18 cellular contexts compared by ENCODE assay signal in genomic region chrX:45497290-45497689, GRCh38.
DNase-seq lines count a peak whose midpoint lies in the region; ATAC-seq, FAIRE-seq and TF ChIP-seq lines count a peak whose summit lies in the region.
"Had no signal": no experiment of that assay in that cellular context is flagged by ENCODE, and none has a peak within 500 bp of the region (broad histone marks: within the 10 kb centered on the region; RNA-seq: fewer than 3 reads in every experiment).

No MANE protein-coding gene starts in this region.

- CTCF ChIA-PET in mammary epithelial cell (lab: Charles Lee; ENCODE audit: low non-redundant PET) = no interaction called here

- H3K4me1 ChIP-seq in mammary epithelial cell (ENCODE audit: insufficient read depth, low read length) (peaks cover 7% of the 10 kb centered on the region), keratinocyte (ENCODE audit: control insufficient read depth, extremely low read depth, insufficient read depth, low read length) (no peaks in the 10 kb centered on the region)

- 87% methylated on average over 3 of the region's 3 CpGs for WGBS in mammary epithelial cell (ENCODE audit: low coverage, missing lambda C conversion rate)

- H3K27ac ChIP-seq in mammary epithelial cell (ENCODE audit: insufficient read depth, low read depth, low read length) (no peak overlapping the region), keratinocyte (ENCODE audit: control insufficient read depth, insufficient read depth, low read length) (no peak overlapping the region)
- H3K27ac ChIP-seq: KMS-11 had no signal

- H3K4me3 Mint-ChIP-seq in activated T-cell treated with anti-CD3 and anti-CD28 coated beads, Interleukin-2, amount 50 U/mL, for 4 hours = no peak overlapping the region
- H3K4me3 Mint-ChIP-seq: CD4-positive, alpha-beta T cell; GM23338 had no signal

- H2AFZ ChIP-seq in mammary epithelial cell (ENCODE audit: low read depth, low read length) (peak overlapping the region; percentile 37), keratinocyte (ENCODE audit: control insufficient read depth, low read length) (no peak overlapping the region)
- H2AFZ ChIP-seq: GM23338 had no signal

- dilution Hi-C loops in mammary epithelial cell (cut with HindIII; ENCODE audit: low sequenced_read_pairs) = loop anchor here (25.0 kb wide), 1 partner anchor 265 kb away; no protein-coding TSS in a partner anchor
- dilution Hi-C loops in keratinocyte (cut with MboI; ENCODE audit: extremely low pct_ligation_motif_present, low sequenced_read_pairs) = no loop called here

- H3K27me3 Mint-ChIP-seq in activated T-cell treated with anti-CD3 and anti-CD28 coated beads, Interleukin-2, amount 50 U/mL, for 4 hours (ENCODE audit: low read depth) = peaks cover 8% of the 10 kb centered on the region

- H3K9me3 Mint-ChIP-seq in activated T-cell treated with anti-CD3 and anti-CD28 coated beads, Interleukin-2, amount 50 U/mL, for 4 hours = peaks cover 16% of the 10 kb centered on the region

- peak; percentile 20 for FAIRE-seq in keratinocyte (lab: Jason Lieb, UNC)

- H3K4me3 ChIP-seq in mammary epithelial cell (replicated peaks in 1 of 3; ENCODE audit: insufficient read depth in 1 of 3, low read depth in 2 of 3, low read length in 3 of 3) (no peak overlapping the region), keratinocyte (ENCODE audit: control insufficient read depth in 2 of 3, extremely low read depth in 1 of 3, insufficient read depth in 2 of 3, low read depth in 1 of 3, low read length in 3 of 3) (no peak overlapping the region)
- H3K4me3 ChIP-seq: GM23338 had no signal

- intact Hi-C loops in mammary epithelial cell (cut with micrococcal nuclease) = no loop called here

- H3K36me3 ChIP-seq in mammary epithelial cell (ENCODE audit: insufficient read depth, low read length) = no peaks in the 10 kb centered on the region
- no peaks in the 10 kb centered on the region for H3K36me3 ChIP-seq in keratinocyte (ENCODE audit: control insufficient read depth in 2 of 2, extremely low read depth in 1 of 2, insufficient read depth in 2 of 2, low read length in 2 of 2)

- H3K9me3 ChIP-seq in mammary epithelial cell (replicated peaks; ENCODE audit: insufficient read depth, low read length) = peaks cover 6% of the 10 kb centered on the region
- no peaks in the 10 kb centered on the region for H3K9me3 ChIP-seq in keratinocyte (ENCODE audit: control insufficient read depth, low read depth, low read length)

- in situ Hi-C loops in mammary epithelial cell (cut with MboI; ENCODE audit: low sequenced_read_pairs in 2 of 2) = no loop called here

- peak; percentile 65 to 85 for ATAC-seq in activated T-cell treated with anti-CD3 and anti-CD28 coated beads, Interleukin-2, amount 50 U/mL, for 4 hours
- ATAC-seq in GM21526 (IDR thresholded peaks at IDR 0.05; ENCODE audit: low FRiP score, unreplicated experiment) (no peak), HG03439 (IDR thresholded peaks at IDR 0.05; ENCODE audit: unreplicated experiment) (no peak)
- ATAC-seq: GM23338, PC-3 had no signal

- no peaks in the 10 kb centered on the region for H3K36me3 Mint-ChIP-seq in activated T-cell treated with anti-CD3 and anti-CD28 coated beads, Interleukin-2, amount 50 U/mL, for 4 hours (ENCODE audit: insufficient read depth)

- no peak overlapping the region for H3K4me2 ChIP-seq in mammary epithelial cell (ENCODE audit: insufficient read depth, low read depth, low read length)
- H3K4me2 ChIP-seq in keratinocyte (ENCODE audit: control insufficient read depth, extremely low read depth, insufficient read depth, low read depth, low read length) = no peak overlapping the region
- H3K4me2 ChIP-seq: GM23338, KMS-11 had no signal

- H3K9ac ChIP-seq in mammary epithelial cell (ENCODE audit: insufficient read depth, low read length) (no peak overlapping the region), keratinocyte (ENCODE audit: control insufficient read depth, extremely low read depth, insufficient read depth, low read length) (no peak overlapping the region)
- H3K9ac ChIP-seq: KMS-11 had no signal

- H3K79me2 ChIP-seq in mammary epithelial cell (ENCODE audit: insufficient read depth, low read length) = no peaks in the 10 kb centered on the region
- H3K79me2 ChIP-seq in keratinocyte (ENCODE audit: control insufficient read depth, insufficient read depth, low read length) = no peaks in the 10 kb centered on the region

- no TSS peak for BruUV-seq in mammary epithelial cell (replicated peaks; lab: Mats Ljungman, UMichigan)

- no peaks in the 10 kb centered on the region for H4K20me1 ChIP-seq in mammary epithelial cell (ENCODE audit: insufficient read depth, low read length)
- no peaks in the 10 kb centered on the region for H4K20me1 ChIP-seq in keratinocyte (ENCODE audit: control insufficient read depth, extremely low read depth, insufficient read depth, low read length)

- no peak for TF ChIP-seq CTCF in mammary epithelial cell (conservative IDR thresholded peaks at IDR 0.05 in 1 of 2, IDR thresholded peaks at IDR 0.05 in 1 of 2; ENCODE audit: extremely low read depth in 1 of 2, insufficient read depth in 1 of 2, low read depth in 1 of 2, low read length in 2 of 2)
- no peak for TF ChIP-seq CTCF in keratinocyte (optimal IDR thresholded peaks at IDR 0.05 in 1 of 3, IDR thresholded peaks at IDR 0.05 in 1 of 3, conservative IDR thresholded peaks at IDR 0.05 in 1 of 3; ENCODE audit: extremely low read depth in 1 of 3, insufficient read depth in 2 of 3, low read length in 3 of 3)

- no peak for DNase-seq in activated T-cell treated with anti-CD3 and anti-CD28 coated beads, Interleukin-2, amount 50 U/mL, for 4 hours
- DNase-seq in activated T-cell treated with anti-CD3 and anti-CD28 coated beads, Interleukin-2, amount 50 U/mL, for 48 hours = no peak
- DNase-seq in H4 (ENCODE audit: low spot score) (peak; percentile 19), mammary epithelial cell (peak; percentile 89), keratinocyte (ENCODE audit: low read depth, low spot score) (no peak), NOMO-1 treated with dmso at 0.1 percent for 144 hours (lab: John Stamatoyannopoulos, UW; ENCODE audit: unreplicated experiment) (no peak)
- DNase-seq: Calu3; CD4-positive, alpha-beta T cell; DND-41; GF-D8; MM.1S; NCI-H1105; NCI-H1694 treated with DMSO at 0.1 percent for 48 hours; PC-3 had no signal

- H3K9me1 ChIP-seq in keratinocyte (ENCODE audit: control insufficient read depth, extremely low read depth, insufficient read depth, low read length) = no peaks in the 10 kb centered on the region

- H3K27me3 ChIP-seq in mammary epithelial cell (ENCODE audit: insufficient read depth, low read length) = no peaks in the 10 kb centered on the region
- H3K27me3 ChIP-seq in keratinocyte (ENCODE audit: control insufficient read depth, extremely low read depth, insufficient read depth, low read length) = no peaks in the 10 kb centered on the region

- no peaks in the 10 kb centered on the region for H3K4me1 Mint-ChIP-seq in activated T-cell treated with anti-CD3 and anti-CD28 coated beads, Interleukin-2, amount 50 U/mL, for 4 hours (ENCODE audit: low read depth)
- H3K4me1 Mint-ChIP-seq: GM23338 had no signal

Comparison
In these comparisons a context has a peak if more than half of its experiments do, and no peak if none do; other contexts are left out.
1. ATAC-seq: peak in activated T-cell treated with anti-CD3 and anti-CD28 coated beads, Interleukin-2, amount 50 U/mL, for 4 hours (2 of 2); none in GM21526 (single experiment) and HG03439 (single experiment).
2. DNase-seq: peak in H4 (single experiment) and mammary epithelial cell (single experiment); none in activated T-cell treated with anti-CD3 and anti-CD28 coated beads, Interleukin-2, amount 50 U/mL, for 4 hours (single experiment), activated T-cell treated with anti-CD3 and anti-CD28 coated beads, Interleukin-2, amount 50 U/mL, for 48 hours (0 of 2), keratinocyte (single experiment) and NOMO-1 treated with dmso at 0.1 percent for 144 hours (single experiment).